Comparison of ENCODE assay signal across 11 cellular contexts in the genomic region with DNA sequence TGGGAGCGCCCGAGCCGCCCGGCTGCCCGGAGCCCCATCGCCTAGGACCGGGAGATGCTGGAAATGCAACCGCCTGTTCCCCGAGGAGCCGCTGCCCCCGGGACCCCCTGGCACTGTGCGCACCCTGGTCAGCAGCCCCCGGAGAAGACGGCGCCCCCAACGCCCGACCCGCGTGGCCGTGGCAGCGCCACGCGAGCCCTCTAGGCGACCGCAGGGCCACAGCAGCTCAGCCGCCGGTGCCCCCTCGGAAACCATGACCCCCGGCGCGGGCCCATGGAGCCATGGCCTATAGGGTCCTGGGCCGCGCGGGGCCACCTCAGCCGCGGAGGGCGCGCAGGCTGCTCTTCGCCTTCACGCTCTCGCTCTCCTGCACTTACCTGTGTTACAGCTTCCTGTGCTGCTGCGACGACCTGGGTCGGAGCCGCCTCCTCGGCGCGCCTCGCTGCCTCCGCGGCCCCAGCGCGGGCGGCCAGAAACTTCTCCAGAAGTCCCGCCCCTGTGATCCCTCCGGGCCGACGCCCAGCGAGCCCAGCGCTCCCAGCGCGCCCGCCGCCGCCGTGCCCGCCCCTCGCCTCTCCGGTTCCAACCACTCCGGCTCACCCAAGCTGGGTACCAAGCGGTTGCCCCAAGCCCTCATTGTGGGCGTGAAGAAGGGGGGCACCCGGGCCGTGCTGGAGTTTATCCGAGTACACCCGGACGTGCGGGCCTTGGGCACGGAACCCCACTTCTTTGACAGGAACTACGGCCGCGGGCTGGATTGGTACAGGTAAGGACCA. TPM values are rescaled to one million over a fixed set of nuclear protein-coding genes. Genes with fewer than 3 reads are reported as not detected.
DNase-seq lines count a peak whose midpoint lies in the region; ATAC-seq and TF ChIP-seq lines count a peak whose summit lies in the region.
"Had no signal": no experiment of that assay in that cellular context is flagged by ENCODE, and none has a peak within 500 bp of the region (broad histone marks: within the 10 kb centered on the region; RNA-seq: fewer than 3 reads in every experiment).

No MANE protein-coding gene starts in this region.

- DNase-seq in H7, result peak; percentile 84
- peak; percentile 64 for DNase-seq in mammary epithelial cell
- DNase-seq in sigmoid colon, result no peak
- no peak for DNase-seq in SIG-M5 (lab: John Stamatoyannopoulos, UW)
- no peak for DNase-seq in effector memory CD4-positive, alpha-beta T cell
- no peak for DNase-seq in NCI-H1417 treated with DMSO at 0.1 percent for 48 hours (lab: John Stamatoyannopoulos, UW)
- DNase-seq: Calu3; naive thymus-derived CD8-positive, alpha-beta T cell; NCI-H1436 had no signal

- peak overlapping the region; percentile 75 for H3K9ac ChIP-seq in mammary epithelial cell (ENCODE audit: insufficient read depth, low read length)

- no peaks in the 10 kb centered on the region for H4K20me1 ChIP-seq in mammary epithelial cell (ENCODE audit: insufficient read depth, low read length)

- H3K36me3 ChIP-seq in H7 (replicated peaks; ENCODE audit: control insufficient read depth, insufficient read depth, low read length), result no peaks in the 10 kb centered on the region
- H3K36me3 ChIP-seq in mammary epithelial cell (ENCODE audit: insufficient read depth, low read length), result peaks cover 8% of the 10 kb centered on the region
- H3K36me3 ChIP-seq in sigmoid colon, result no peaks in the 10 kb centered on the region
- H3K36me3 ChIP-seq in effector memory CD4-positive, alpha-beta T cell (ENCODE audit: control insufficient read depth, insufficient read depth, low read length), result no peaks in the 10 kb centered on the region

- H2AFZ ChIP-seq in mammary epithelial cell (ENCODE audit: low read depth, low read length), result peak overlapping the region; percentile 74

- BruUV-seq in mammary epithelial cell (replicated peaks; lab: Mats Ljungman, UMichigan), result no TSS peak

- TF ChIP-seq CTCF in mammary epithelial cell (conservative IDR thresholded peaks at IDR 0.05 in 1 of 2, IDR thresholded peaks at IDR 0.05 in 1 of 2; ENCODE audit: extremely low read depth in 1 of 2, insufficient read depth in 1 of 2, low read depth in 1 of 2, low read length in 2 of 2), result no peak
- no peak for TF ChIP-seq CTCF in sigmoid colon (IDR thresholded peaks at IDR 0.05)

- 5% methylated on average over 26 of the region's 82 CpGs for WGBS in mammary epithelial cell (ENCODE audit: low coverage, missing lambda C conversion rate)
- 5 to 6% methylated on average over 82 of the region's 82 CpGs for WGBS in sigmoid colon, 2 donors

- TF ChIP-seq EP300 in sigmoid colon (IDR thresholded peaks at IDR 0.05), result no peak

- H3K4me1 ChIP-seq in mammary epithelial cell (ENCODE audit: insufficient read depth, low read length) (peaks cover 34% of the 10 kb centered on the region), sigmoid colon (peaks cover 0 to 21% (median 19%) of the 10 kb centered on the region in 4 donors)
- no peaks in the 10 kb centered on the region for H3K4me1 ChIP-seq in effector memory CD4-positive, alpha-beta T cell (ENCODE audit: control insufficient read depth, insufficient read depth, low read length, poor library complexity, severe bottlenecking)

- dilution Hi-C loops in mammary epithelial cell (cut with HindIII; ENCODE audit: low sequenced_read_pairs), result loop anchor here (5.0 kb wide), 1 partner anchor 37 kb away; no protein-coding TSS in a partner anchor

- ATAC-seq in HG03521 (IDR thresholded peaks at IDR 0.05; ENCODE audit: unreplicated experiment), result no peak
- ATAC-seq: naive thymus-derived CD8-positive, alpha-beta T cell had no signal

- H3K4me2 ChIP-seq in mammary epithelial cell (ENCODE audit: insufficient read depth, low read depth, low read length), result peak overlapping the region; percentile 100

- in situ Hi-C loops in mammary epithelial cell (cut with MboI; ENCODE audit: low sequenced_read_pairs in 2 of 2), result no loop called here

- intact Hi-C loops in mammary epithelial cell (cut with micrococcal nuclease), result loop anchor here (1.0 to 10.0 kb wide), 3 partner anchors 134 to 258 kb away; no protein-coding TSS in a partner anchor
- intact Hi-C loops in sigmoid colon (cut with DNase I), result no loop called here

- H3K27ac ChIP-seq in mammary epithelial cell (ENCODE audit: insufficient read depth, low read depth, low read length) (peak overlapping the region; percentile 44), sigmoid colon (no peak overlapping the region)
- no peak overlapping the region for H3K27ac ChIP-seq in effector memory CD4-positive, alpha-beta T cell (ENCODE audit: insufficient read depth, low read length, poor library complexity, severe bottlenecking)

- H3K9me3 ChIP-seq in mammary epithelial cell (replicated peaks; ENCODE audit: insufficient read depth, low read length) (no peaks in the 10 kb centered on the region), iPS-18c (ENCODE audit: control insufficient read depth, insufficient read depth, low read length) (peaks cover 2% of the 10 kb centered on the region), sigmoid colon (no peaks in the 10 kb centered on the region)
- no peaks in the 10 kb centered on the region for H3K9me3 ChIP-seq in effector memory CD4-positive, alpha-beta T cell (ENCODE audit: control insufficient read depth, low read length)

- peaks cover 43% of the 10 kb centered on the region for H3K27me3 ChIP-seq in H7 (ENCODE audit: control insufficient read depth, insufficient read depth, low read length)
- no peaks in the 10 kb centered on the region for H3K27me3 ChIP-seq in mammary epithelial cell (ENCODE audit: insufficient read depth, low read length)
- peaks cover 25 to 45% (median 26%) of the 10 kb centered on the region in 3 donors for H3K27me3 ChIP-seq in sigmoid colon
- peaks cover 25% of the 10 kb centered on the region for H3K27me3 ChIP-seq in effector memory CD4-positive, alpha-beta T cell (replicated peaks; ENCODE audit: control insufficient read depth, insufficient read depth, low read length, poor library complexity, severe bottlenecking)

- H3K79me2 ChIP-seq in mammary epithelial cell (ENCODE audit: insufficient read depth, low read length), result peaks cover 51% of the 10 kb centered on the region

- peak overlapping the region; percentile 53 for H3K4me3 ChIP-seq in H7 (ENCODE audit: insufficient read depth, low read depth, low read length)
- peak overlapping the region; percentile 61 to 76 (median 76) for H3K4me3 ChIP-seq in mammary epithelial cell (replicated peaks in 1 of 3; ENCODE audit: insufficient read depth in 1 of 3, low read depth in 2 of 3, low read length in 3 of 3)
- peak overlapping the region; percentile 63 for H3K4me3 ChIP-seq in iPS-18c (ENCODE audit: insufficient read depth, low read depth, low read length)
- peak overlapping the region; percentile 28 to 55 (median 46) for H3K4me3 ChIP-seq in sigmoid colon
- no peak overlapping the region for H3K4me3 ChIP-seq in effector memory CD4-positive, alpha-beta T cell (ENCODE audit: insufficient read depth, low read depth, low read length, poor library complexity, severe bottlenecking)

- TF ChIP-seq POLR2A in sigmoid colon (IDR thresholded peaks at IDR 0.05), result no peak

- CTCF ChIA-PET in mammary epithelial cell (lab: Charles Lee; ENCODE audit: low non-redundant PET), result interaction anchor here (0.8 kb wide), 1 partner anchor 30 kb away, joined by 4 read pairs; no protein-coding TSS in a partner anchor

RNA-seq across cellular contexts. Expression of a gene that starts 0.6 kb away (rescaled TPM):
- total RNA-seq in H7 (2014; rRNA removed; shearing (Covaris generic)), result 0.24 TPM in 1 of 2 replicates, not detected in the other
- total RNA-seq in mammary epithelial cell, result 10 to 100 TPM; 10.8 to 46.1 TPM
- 21.5 TPM for polyA plus RNA-seq in mammary epithelial cell
- polyA minus RNA-seq in mammary epithelial cell, result 47.4 TPM
- total RNA-seq in sigmoid colon, result 1 to 10 TPM in 1 of 4 donors, under 1 TPM in 3; 0.55 to 1.8 (median 0.83) TPM
- under 1 TPM in 2 of 3 donors, not detected in 1; 0.20 to 0.46 TPM for polyA plus RNA-seq in sigmoid colon
- total RNA-seq: Calu3; naive thymus-derived CD8-positive, alpha-beta T cell had no signal
- polyA plus RNA-seq: naive thymus-derived CD8-positive, alpha-beta T cell had no signal

Comparison
In these comparisons a context has a peak if more than half of its experiments do, and no peak if none do; other contexts are left out.
1. DNase-seq: peak in H7 (single experiment) and mammary epithelial cell (single experiment); none in sigmoid colon (single experiment), SIG-M5 (single experiment), effector memory CD4-positive, alpha-beta T cell (0 of 3) and NCI-H1417 treated with DMSO at 0.1 percent for 48 hours (single experiment).